In genomic region chr16:85334718-85335583, GRCh38 we compare ENCODE assay signal across 1 cellular context.
TF ChIP-seq lines count a peak whose summit lies in the region.

No MANE protein-coding gene starts in this region.

TF ChIP-seq in K562, 482 proteins besides CTCF, POLR2A, EP300 and RAD21 (continued from another document and continues in another):
- TF ChIP-seq POLR3G (IDR thresholded peaks at IDR 0.05; ENCODE audit: extremely low read depth, insufficient read length, insufficient replicate concordance) (no peak), ZNF639 (CRISPR knock-in tag; conservative IDR thresholded peaks at IDR 0.05 in 1 of 2, IDR thresholded peaks at IDR 0.05 in 1 of 2) (peak in 1 of 2 experiments; percentile 81; a peak in 2 of 4 replicates), NCOR1 (IDR thresholded peaks at IDR 0.05) (no peak; the same call in none of the 2 replicates), ZBTB5 (IDR thresholded peaks at IDR 0.05) (no peak), TAF15 (IDR thresholded peaks at IDR 0.05; ENCODE audit: low read depth, low read length) (no peak), ZBTB7A (IDR thresholded peaks at IDR 0.05; ENCODE audit: borderline replicate concordance, control insufficient read depth, low read depth, low read length) (peak; percentile 96; the same call in 1 of the 2 replicates), ZNF324 (CRISPR knock-in tag; IDR thresholded peaks at IDR 0.05) (no peak), SP2 (IDR thresholded peaks at IDR 0.05; ENCODE audit: extremely low read depth, low read depth, low read length, poor library complexity, severe bottlenecking) (no peak), CREB3 (tag; conservative IDR thresholded peaks at IDR 0.05; ENCODE audit: low read depth) (0 out of 2 replicates have a peak, but pooled peaks have one; percentile 47), ZNF133 (CRISPR knock-in tag; IDR thresholded peaks at IDR 0.05) (0 out of 2 replicates have a peak, but pooled peaks have one; percentile 32), FOS (IDR thresholded peaks at IDR 0.05; ENCODE audit: extremely low read depth, insufficient read length) (no peak), NRF1 (conservative IDR thresholded peaks at IDR 0.05 in 1 of 2, IDR thresholded peaks at IDR 0.05 in 1 of 2) (peak; percentile 83 to 86), ARID2 (IDR thresholded peaks at IDR 0.05) (no peak), PHF20 (IDR thresholded peaks at IDR 0.05; ENCODE audit: partially characterized antibody) (peak; percentile 66), CBFB (CRISPR knock-in tag; IDR thresholded peaks at IDR 0.05) (no peak), HMG20B (CRISPR knock-in tag; IDR thresholded peaks at IDR 0.05) (no peak), CAMTA2 (CRISPR knock-in tag; conservative IDR thresholded peaks at IDR 0.05) (no peak), MAFK (IDR thresholded peaks at IDR 0.05; ENCODE audit: low read length) (peak; percentile 91), TEAD4 (IDR thresholded peaks at IDR 0.05; ENCODE audit: low read length) (peak; percentile 52; the same call in 1 of the 2 replicates), TEAD4 (CRISPR knock-in tag; IDR thresholded peaks at IDR 0.05; ENCODE audit: borderline replicate concordance) (no peak), CHD4 (IDR thresholded peaks at IDR 0.05; ENCODE audit: insufficient read depth, insufficient replicate concordance, low read depth, low read length, poor library complexity, severe bottlenecking) (no peak), BCL6 (CRISPR knock-in tag; IDR thresholded peaks at IDR 0.05) (no peak), PHTF2 (CRISPR knock-in tag; IDR thresholded peaks at IDR 0.05) (no peak), ZNF780A (CRISPR knock-in tag; IDR thresholded peaks at IDR 0.05) (no peak), CCAR2 (IDR thresholded peaks at IDR 0.05; ENCODE audit: low read depth, low read length) (no peak), ZNF507 (tag; conservative IDR thresholded peaks at IDR 0.05) (no peak), EWSR1 (IDR thresholded peaks at IDR 0.05; ENCODE audit: borderline replicate concordance, low read depth, partially characterized antibody) (no peak), ZNF583 (CRISPR knock-in tag; IDR thresholded peaks at IDR 0.05) (no peak; the same call in 1 of the 2 replicates), RBM15 (IDR thresholded peaks at IDR 0.05; ENCODE audit: insufficient read depth, low read length) (no peak), KDM5B (IDR thresholded peaks at IDR 0.05; ENCODE audit: insufficient replicate concordance, low read depth, low read length) (no peak), STAT5A (IDR thresholded peaks at IDR 0.05; ENCODE audit: borderline replicate concordance, low read length) (0 out of 2 replicates have a peak, but pooled peaks have one; percentile 16), ZEB2 (IDR thresholded peaks at IDR 0.05) (peak; percentile 69), SMAD3 (CRISPR knock-in tag; conservative IDR thresholded peaks at IDR 0.05) (no peak), GABPA (tag; conservative IDR thresholded peaks at IDR 0.05; ENCODE audit: low read depth) (peak; percentile 61), ZNF174 (CRISPR knock-in tag; IDR thresholded peaks at IDR 0.05) (no peak), FOXM1 (IDR thresholded peaks at IDR 0.05; ENCODE audit: low read depth) (no peak), FOXM1 (CRISPR knock-in tag; IDR thresholded peaks at IDR 0.05; ENCODE audit: low read depth) (no peak)
- TF ChIP-seq, protein P1, sequence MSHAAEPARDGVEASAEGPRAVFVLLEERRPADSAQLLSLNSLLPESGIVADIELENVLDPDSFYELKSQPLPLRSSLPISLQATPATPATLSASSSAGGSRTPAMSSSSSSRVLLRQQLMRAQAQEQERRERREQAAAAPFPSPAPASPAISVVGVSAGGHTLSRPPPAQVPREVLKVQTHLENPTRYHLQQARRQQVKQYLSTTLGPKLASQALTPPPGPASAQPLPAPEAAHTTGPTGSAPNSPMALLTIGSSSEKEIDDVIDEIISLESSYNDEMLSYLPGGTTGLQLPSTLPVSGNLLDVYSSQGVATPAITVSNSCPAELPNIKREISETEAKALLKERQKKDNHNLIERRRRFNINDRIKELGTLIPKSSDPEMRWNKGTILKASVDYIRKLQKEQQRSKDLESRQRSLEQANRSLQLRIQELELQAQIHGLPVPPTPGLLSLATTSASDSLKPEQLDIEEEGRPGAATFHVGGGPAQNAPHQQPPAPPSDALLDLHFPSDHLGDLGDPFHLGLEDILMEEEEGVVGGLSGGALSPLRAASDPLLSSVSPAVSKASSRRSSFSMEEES (CRISPR knock-in tag; IDR thresholded peaks at IDR 0.05) = peak; percentile 70
- TF ChIP-seq, protein P2, sequence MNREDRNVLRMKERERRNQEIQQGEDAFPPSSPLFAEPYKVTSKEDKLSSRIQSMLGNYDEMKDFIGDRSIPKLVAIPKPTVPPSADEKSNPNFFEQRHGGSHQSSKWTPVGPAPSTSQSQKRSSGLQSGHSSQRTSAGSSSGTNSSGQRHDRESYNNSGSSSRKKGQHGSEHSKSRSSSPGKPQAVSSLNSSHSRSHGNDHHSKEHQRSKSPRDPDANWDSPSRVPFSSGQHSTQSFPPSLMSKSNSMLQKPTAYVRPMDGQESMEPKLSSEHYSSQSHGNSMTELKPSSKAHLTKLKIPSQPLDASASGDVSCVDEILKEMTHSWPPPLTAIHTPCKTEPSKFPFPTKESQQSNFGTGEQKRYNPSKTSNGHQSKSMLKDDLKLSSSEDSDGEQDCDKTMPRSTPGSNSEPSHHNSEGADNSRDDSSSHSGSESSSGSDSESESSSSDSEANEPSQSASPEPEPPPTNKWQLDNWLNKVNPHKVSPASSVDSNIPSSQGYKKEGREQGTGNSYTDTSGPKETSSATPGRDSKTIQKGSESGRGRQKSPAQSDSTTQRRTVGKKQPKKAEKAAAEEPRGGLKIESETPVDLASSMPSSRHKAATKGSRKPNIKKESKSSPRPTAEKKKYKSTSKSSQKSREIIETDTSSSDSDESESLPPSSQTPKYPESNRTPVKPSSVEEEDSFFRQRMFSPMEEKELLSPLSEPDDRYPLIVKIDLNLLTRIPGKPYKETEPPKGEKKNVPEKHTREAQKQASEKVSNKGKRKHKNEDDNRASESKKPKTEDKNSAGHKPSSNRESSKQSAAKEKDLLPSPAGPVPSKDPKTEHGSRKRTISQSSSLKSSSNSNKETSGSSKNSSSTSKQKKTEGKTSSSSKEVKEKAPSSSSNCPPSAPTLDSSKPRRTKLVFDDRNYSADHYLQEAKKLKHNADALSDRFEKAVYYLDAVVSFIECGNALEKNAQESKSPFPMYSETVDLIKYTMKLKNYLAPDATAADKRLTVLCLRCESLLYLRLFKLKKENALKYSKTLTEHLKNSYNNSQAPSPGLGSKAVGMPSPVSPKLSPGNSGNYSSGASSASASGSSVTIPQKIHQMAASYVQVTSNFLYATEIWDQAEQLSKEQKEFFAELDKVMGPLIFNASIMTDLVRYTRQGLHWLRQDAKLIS (CRISPR knock-in tag; IDR thresholded peaks at IDR 0.05) = no peak
- TF ChIP-seq, protein P3, sequence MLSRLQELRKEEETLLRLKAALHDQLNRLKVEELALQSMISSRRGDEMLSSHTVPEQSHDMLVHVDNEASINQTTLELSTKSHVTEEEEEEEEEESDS (CRISPR knock-in tag; IDR thresholded peaks at IDR 0.05) = no peak
- TF ChIP-seq, protein P4, sequence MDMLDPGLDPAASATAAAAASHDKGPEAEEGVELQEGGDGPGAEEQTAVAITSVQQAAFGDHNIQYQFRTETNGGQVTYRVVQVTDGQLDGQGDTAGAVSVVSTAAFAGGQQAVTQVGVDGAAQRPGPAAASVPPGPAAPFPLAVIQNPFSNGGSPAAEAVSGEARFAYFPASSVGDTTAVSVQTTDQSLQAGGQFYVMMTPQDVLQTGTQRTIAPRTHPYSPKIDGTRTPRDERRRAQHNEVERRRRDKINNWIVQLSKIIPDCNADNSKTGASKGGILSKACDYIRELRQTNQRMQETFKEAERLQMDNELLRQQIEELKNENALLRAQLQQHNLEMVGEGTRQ (CRISPR knock-in tag; IDR thresholded peaks at IDR 0.05) = peak; percentile 81
- TF ChIP-seq, protein P5, sequence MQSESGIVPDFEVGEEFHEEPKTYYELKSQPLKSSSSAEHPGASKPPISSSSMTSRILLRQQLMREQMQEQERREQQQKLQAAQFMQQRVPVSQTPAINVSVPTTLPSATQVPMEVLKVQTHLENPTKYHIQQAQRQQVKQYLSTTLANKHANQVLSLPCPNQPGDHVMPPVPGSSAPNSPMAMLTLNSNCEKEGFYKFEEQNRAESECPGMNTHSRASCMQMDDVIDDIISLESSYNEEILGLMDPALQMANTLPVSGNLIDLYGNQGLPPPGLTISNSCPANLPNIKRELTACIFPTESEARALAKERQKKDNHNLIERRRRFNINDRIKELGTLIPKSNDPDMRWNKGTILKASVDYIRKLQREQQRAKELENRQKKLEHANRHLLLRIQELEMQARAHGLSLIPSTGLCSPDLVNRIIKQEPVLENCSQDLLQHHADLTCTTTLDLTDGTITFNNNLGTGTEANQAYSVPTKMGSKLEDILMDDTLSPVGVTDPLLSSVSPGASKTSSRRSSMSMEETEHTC (IDR thresholded peaks at IDR 0.05) = peak; percentile 82
- TF ChIP-seq, protein P6, sequence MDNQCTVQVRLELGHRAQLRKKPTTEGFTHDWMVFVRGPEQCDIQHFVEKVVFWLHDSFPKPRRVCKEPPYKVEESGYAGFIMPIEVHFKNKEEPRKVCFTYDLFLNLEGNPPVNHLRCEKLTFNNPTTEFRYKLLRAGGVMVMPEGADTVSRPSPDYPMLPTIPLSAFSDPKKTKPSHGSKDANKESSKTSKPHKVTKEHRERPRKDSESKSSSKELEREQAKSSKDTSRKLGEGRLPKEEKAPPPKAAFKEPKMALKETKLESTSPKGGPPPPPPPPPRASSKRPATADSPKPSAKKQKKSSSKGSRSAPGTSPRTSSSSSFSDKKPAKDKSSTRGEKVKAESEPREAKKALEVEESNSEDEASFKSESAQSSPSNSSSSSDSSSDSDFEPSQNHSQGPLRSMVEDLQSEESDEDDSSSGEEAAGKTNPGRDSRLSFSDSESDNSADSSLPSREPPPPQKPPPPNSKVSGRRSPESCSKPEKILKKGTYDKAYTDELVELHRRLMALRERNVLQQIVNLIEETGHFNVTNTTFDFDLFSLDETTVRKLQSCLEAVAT (IDR thresholded peaks at IDR 0.05) = no peak
- TF ChIP-seq, protein P7, sequence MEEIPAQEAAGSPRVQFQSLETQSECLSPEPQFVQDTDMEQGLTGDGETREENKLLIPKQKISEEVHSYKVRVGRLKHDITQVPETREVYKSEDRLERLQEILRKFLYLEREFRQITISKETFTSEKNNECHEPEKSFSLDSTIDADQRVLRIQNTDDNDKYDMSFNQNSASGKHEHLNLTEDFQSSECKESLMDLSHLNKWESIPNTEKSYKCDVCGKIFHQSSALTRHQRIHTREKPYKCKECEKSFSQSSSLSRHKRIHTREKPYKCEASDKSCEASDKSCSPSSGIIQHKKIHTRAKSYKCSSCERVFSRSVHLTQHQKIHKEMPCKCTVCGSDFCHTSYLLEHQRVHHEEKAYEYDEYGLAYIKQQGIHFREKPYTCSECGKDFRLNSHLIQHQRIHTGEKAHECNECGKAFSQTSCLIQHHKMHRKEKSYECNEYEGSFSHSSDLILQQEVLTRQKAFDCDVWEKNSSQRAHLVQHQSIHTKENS (CRISPR knock-in tag; IDR thresholded peaks at IDR 0.05) = no peak
- TF ChIP-seq, protein P8, sequence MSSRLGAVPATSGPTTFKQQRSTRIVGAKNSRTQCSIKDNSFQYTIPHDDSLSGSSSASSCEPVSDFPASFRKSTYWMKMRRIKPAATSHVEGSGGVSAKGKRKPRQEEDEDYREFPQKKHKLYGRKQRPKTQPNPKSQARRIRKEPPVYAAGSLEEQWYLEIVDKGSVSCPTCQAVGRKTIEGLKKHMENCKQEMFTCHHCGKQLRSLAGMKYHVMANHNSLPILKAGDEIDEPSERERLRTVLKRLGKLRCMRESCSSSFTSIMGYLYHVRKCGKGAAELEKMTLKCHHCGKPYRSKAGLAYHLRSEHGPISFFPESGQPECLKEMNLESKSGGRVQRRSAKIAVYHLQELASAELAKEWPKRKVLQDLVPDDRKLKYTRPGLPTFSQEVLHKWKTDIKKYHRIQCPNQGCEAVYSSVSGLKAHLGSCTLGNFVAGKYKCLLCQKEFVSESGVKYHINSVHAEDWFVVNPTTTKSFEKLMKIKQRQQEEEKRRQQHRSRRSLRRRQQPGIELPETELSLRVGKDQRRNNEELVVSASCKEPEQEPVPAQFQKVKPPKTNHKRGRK (tag; IDR thresholded peaks at IDR 0.05) = no peak
- TF ChIP-seq, protein P9, sequence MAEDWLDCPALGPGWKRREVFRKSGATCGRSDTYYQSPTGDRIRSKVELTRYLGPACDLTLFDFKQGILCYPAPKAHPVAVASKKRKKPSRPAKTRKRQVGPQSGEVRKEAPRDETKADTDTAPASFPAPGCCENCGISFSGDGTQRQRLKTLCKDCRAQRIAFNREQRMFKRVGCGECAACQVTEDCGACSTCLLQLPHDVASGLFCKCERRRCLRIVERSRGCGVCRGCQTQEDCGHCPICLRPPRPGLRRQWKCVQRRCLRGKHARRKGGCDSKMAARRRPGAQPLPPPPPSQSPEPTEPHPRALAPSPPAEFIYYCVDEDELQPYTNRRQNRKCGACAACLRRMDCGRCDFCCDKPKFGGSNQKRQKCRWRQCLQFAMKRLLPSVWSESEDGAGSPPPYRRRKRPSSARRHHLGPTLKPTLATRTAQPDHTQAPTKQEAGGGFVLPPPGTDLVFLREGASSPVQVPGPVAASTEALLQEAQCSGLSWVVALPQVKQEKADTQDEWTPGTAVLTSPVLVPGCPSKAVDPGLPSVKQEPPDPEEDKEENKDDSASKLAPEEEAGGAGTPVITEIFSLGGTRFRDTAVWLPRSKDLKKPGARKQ (CRISPR knock-in tag; IDR thresholded peaks at IDR 0.05) = no peak
